In the genomic region with DNA sequence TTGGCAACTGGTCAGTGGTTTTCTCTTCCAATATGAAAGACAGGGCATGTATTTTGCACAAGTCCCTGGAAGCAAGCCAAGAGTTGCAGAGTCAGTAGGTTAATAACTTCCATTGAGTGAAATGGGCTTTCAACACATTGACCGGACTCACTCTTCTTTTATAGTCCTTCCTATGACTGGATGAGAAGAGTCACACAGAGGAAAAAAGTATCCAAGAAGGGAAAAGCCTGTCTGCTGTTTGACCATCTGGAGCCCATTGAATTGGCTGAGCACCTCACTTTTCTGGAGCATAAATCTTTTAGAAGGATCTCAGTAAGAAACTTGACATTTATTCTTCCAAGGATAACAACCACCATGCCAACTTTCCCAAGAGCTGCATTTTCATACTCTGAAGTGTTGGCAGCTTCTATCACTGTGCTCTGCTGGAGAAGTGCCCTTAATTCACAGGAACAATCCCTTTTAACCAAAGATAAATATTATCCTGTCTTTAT, we compare ENCODE assay signal across 15 cellular contexts. TPM values are rescaled to one million over a fixed set of nuclear protein-coding genes. Genes with fewer than 3 reads are reported as not detected.
A peak's percentile ranks its signal among the peaks of the same experiment; 100 is the strongest.
DNase-seq lines count a peak whose midpoint lies in the region; ATAC-seq, FAIRE-seq and TF ChIP-seq lines count a peak whose summit lies in the region.
"Had no signal": no experiment of that assay in that cellular context is flagged by ENCODE, and none has a peak within 500 bp of the region (broad histone marks: within the 10 kb centered on the region; RNA-seq: fewer than 3 reads in every experiment).

No MANE protein-coding gene starts in this region.

- H3K9me3 ChIP-seq in pancreas (no peaks in the 10 kb centered on the region), T-helper 17 cell (ENCODE audit: control insufficient read depth, low read length, poor library complexity, severe bottlenecking) (no peaks in the 10 kb centered on the region)
- H3K9me3 ChIP-seq: colonic mucosa, vagina had no signal

- DNase-seq in COLO829 (ENCODE audit: low spot score) (peak; percentile 32), SK-MEL-5 (ENCODE audit: low read depth, low spot score) (peak; percentile 41), foreskin fibroblast (peak; percentile 88 to 89), osteocyte (ENCODE audit: extremely low spot score, unreplicated experiment) (no peak), pancreas (no peak), T-helper 17 cell (no peak), NOMO-1 (lab: John Stamatoyannopoulos, UW; ENCODE audit: unreplicated experiment in 2 of 2) (no peak)
- DNase-seq: activated CD4-positive, alpha-beta memory T cell treated with anti-CD3 and anti-CD28 coated beads, Interleukin-2, amount 10 ng/mL, durations not matched to agents 7 days and 5 days; colonic mucosa; NCI-H1436 treated with DMSO at 0.1 percent for 48 hours had no signal

- peak overlapping the region; percentile 77 for H3K27ac Mint-ChIP-seq in osteocyte (ENCODE audit: unreplicated experiment)
- no peak overlapping the region for H3K27ac Mint-ChIP-seq in T-helper 17 cell
- H3K27ac Mint-ChIP-seq: activated CD4-positive, alpha-beta memory T cell treated with anti-CD3 and anti-CD28 coated beads, Interleukin-2, amount 10 ng/mL, durations not matched to agents 7 days and 5 days; T-helper 2 cell treated with Interferon-gamma antibody and Interleukin-4, amounts not matched to agents 5 μg/mL and 100 μg/mL, for 36 hours had no signal

- no peaks in the 10 kb centered on the region for H3K27me3 Mint-ChIP-seq in osteocyte (ENCODE audit: unreplicated experiment)
- H3K27me3 Mint-ChIP-seq in T-helper 17 cell, result no peaks in the 10 kb centered on the region
- H3K27me3 Mint-ChIP-seq: activated CD4-positive, alpha-beta memory T cell treated with anti-CD3 and anti-CD28 coated beads, Interleukin-2, amount 10 ng/mL, durations not matched to agents 7 days and 5 days had no signal

- H3K4me3 Mint-ChIP-seq in osteocyte (ENCODE audit: unreplicated experiment) (no peak overlapping the region), T-helper 17 cell (no peak overlapping the region)
- H3K4me3 Mint-ChIP-seq: activated CD4-positive, alpha-beta memory T cell treated with anti-CD3 and anti-CD28 coated beads, Interleukin-2, amount 10 ng/mL, durations not matched to agents 7 days and 5 days; T-helper 2 cell treated with Interferon-gamma antibody and Interleukin-4, amounts not matched to agents 5 μg/mL and 100 μg/mL, for 36 hours had no signal

- H3K27me3 ChIP-seq in pancreas, result no peaks in the 10 kb centered on the region
- H3K27me3 ChIP-seq: colonic mucosa, vagina had no signal

- in situ Hi-C loops in SK-MEL-5 (cut with HindIII; ENCODE audit: low pct_unique_long_range_greater_than_20kb, low sequenced_read_pairs), result no loop called here

- H3K36me3 Mint-ChIP-seq in osteocyte (ENCODE audit: unreplicated experiment) (no peaks in the 10 kb centered on the region), T-helper 17 cell (ENCODE audit: low read depth) (no peaks in the 10 kb centered on the region)

- H3K9me3 Mint-ChIP-seq in osteocyte (ENCODE audit: unreplicated experiment), result no peaks in the 10 kb centered on the region
- H3K9me3 Mint-ChIP-seq: activated CD4-positive, alpha-beta memory T cell treated with anti-CD3 and anti-CD28 coated beads, Interleukin-2, amount 10 ng/mL, durations not matched to agents 7 days and 5 days; T-helper 2 cell treated with Interferon-gamma antibody and Interleukin-4, amounts not matched to agents 5 μg/mL and 100 μg/mL, for 36 hours had no signal

- FAIRE-seq in pancreas (lab: Jason Lieb, UNC), result no peak

- ATAC-seq in pancreas (no peak), HG03280 (IDR thresholded peaks at IDR 0.05; ENCODE audit: unreplicated experiment) (no peak), T-helper 17 cell (no peak)

- no peaks in the 10 kb centered on the region for H3K36me3 ChIP-seq in pancreas
- H3K36me3 ChIP-seq: colonic mucosa, vagina had no signal

- intact Hi-C loops in pancreas (cut with DNase I), result no loop called here

- TF ChIP-seq CTCF in foreskin fibroblast (IDR thresholded peaks at IDR 0.05; ENCODE audit: low read depth, low read length) (no peak), osteocyte (IDR thresholded peaks at IDR 0.05) (no peak), pancreas (IDR thresholded peaks at IDR 0.05) (no peak)

- no peak overlapping the region for H3K27ac ChIP-seq in pancreas
- H3K27ac ChIP-seq: C4-2B, colonic mucosa, skin epidermis, vagina had no signal

- H3K4me1 ChIP-seq in pancreas, result no peaks in the 10 kb centered on the region
- H3K4me1 ChIP-seq: colonic mucosa had no signal

- H3K4me1 Mint-ChIP-seq in osteocyte (ENCODE audit: unreplicated experiment) (peaks cover 27% of the 10 kb centered on the region), T-helper 17 cell (peaks cover 3% of the 10 kb centered on the region)

- 77 to 78% methylated on average over 1 of the region's 1 CpG for WGBS in pancreas, 2 donors

- no peak overlapping the region for H3K4me3 ChIP-seq in foreskin fibroblast (ENCODE audit: low read depth in 1 of 2, low read length in 2 of 2)
- H3K4me3 ChIP-seq in pancreas, result no peak overlapping the region
- H3K4me3 ChIP-seq: colonic mucosa, skin epidermis, vagina had no signal

RNA-seq across cellular contexts. Expression of gene RASGRP3, which starts 45.4 kb away (rescaled TPM):
- total RNA-seq in SK-MEL-5 (2014; rRNA removed; shearing (Covaris generic)), result 25.8 and 26.3 TPM in 2 replicates
- 3.0 and 3.7 TPM in 2 replicates for polyA plus RNA-seq in SK-MEL-5 (2015; cell fraction: cytosol; rRNA removed)
- polyA plus RNA-seq in SK-MEL-5 (2015; cell fraction: nucleus; rRNA removed), result 8.3 and 26.7 TPM in 2 replicates
- total RNA-seq in osteocyte (2.1 and 3.3 TPM in 2 replicates), pancreas (10 to 100 TPM in 2 of 6 donors, 1 to 10 TPM in 3, under 1 TPM in 1; 0.92 to 14.9 (median 3.0) TPM), T-helper 17 cell (10 to 100 TPM in 1 of 2 donors, 1 to 10 TPM in 1; 3.9 to 13.5 TPM)
- polyA plus RNA-seq in pancreas, result 1 to 10 TPM; 2.1 to 3.4 TPM

Comparison
In these comparisons a context has a peak if more than half of its experiments do, and no peak if none do; other contexts are left out.
1. DNase-seq: peak in COLO829 (single experiment), SK-MEL-5 (single experiment) and foreskin fibroblast (2 of 2); none in osteocyte (single experiment), pancreas (0 of 6), T-helper 17 cell (0 of 3) and NOMO-1 (0 of 2).